ENCODE assay signal across 8 cellular contexts in the genomic region with DNA sequence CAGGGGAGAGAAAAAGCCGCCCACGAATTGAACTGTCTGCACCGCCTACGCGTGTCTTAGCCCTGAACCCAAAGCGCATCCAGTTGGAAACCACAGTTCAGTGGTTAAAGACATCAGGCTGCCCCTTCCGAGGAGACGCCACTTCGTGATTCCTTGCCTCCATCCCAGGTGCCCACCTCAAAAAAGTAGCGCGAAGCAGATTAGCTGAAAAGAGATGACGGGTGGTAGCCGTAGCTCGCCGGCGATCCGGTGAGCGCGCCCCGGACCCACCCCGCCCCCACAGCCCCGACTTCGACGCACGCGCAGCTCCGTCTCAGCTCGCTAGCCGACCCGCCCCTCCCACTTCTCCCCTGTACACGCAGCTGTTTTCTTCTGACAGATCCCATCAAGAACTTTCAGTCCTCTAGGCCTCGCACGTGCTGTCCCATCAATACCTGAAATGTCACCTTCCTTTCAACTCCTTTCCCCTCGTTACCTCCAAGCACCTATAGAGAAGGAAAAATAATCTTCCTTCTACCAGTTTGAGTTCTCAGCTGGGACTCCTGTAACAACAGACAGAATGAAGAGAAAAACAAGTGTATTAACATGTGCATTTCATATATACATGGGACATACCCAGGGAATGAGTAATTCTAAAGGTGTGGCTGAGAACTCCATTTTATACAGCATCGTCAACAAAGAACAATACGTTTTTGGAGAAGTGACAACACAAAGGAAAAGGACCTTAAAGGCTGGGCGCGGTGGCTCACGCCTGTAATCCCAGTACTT. TPM values are rescaled to one million over a fixed set of nuclear protein-coding genes. Genes with fewer than 3 reads are reported as not detected.
DNase-seq lines count a peak whose midpoint lies in the region; ATAC-seq, FAIRE-seq and TF ChIP-seq lines count a peak whose summit lies in the region.

No MANE protein-coding gene starts in this region.

- H3K27ac ChIP-seq in Peyer's patch, result peak overlapping the region; percentile 76 to 92 (median 82)

- H3K4me3 ChIP-seq in Jurkat, Clone E6-1 (ENCODE audit: low read length), result peak overlapping the region; percentile 100
- H3K4me3 ChIP-seq in Peyer's patch, result peak overlapping the region; percentile 64 to 72 (median 67)

- H3K36me3 ChIP-seq in Peyer's patch, result no peaks in the 10 kb centered on the region

- TF ChIP-seq POLR2A in Peyer's patch (IDR thresholded peaks at IDR 0.05), result peak in 1 of 2 donors; percentile 23

- peak overlapping the region; percentile 100 for H3K27ac Mint-ChIP-seq in activated T-helper 17 cell treated with anti-CD3 and anti-CD28 coated beads, Interleukin-2, amount 50 U/mL, for 72 hours
- peak overlapping the region; percentile 80 to 96 for H3K27ac Mint-ChIP-seq in natural killer cell
- peak overlapping the region; percentile 100 for H3K27ac Mint-ChIP-seq in stimulated activated naive B cell treated with anti-CD40 and anti-IgM and Interleukin-4, amounts not matched to agents 10 μg/mL and 1 μg/mL and 100 μg/mL, for 72 hours

- no peaks in the 10 kb centered on the region for H3K27me3 ChIP-seq in Peyer's patch

- H3K9me3 Mint-ChIP-seq in activated T-helper 17 cell treated with anti-CD3 and anti-CD28 coated beads, Interleukin-2, amount 50 U/mL, for 72 hours, result no peaks in the 10 kb centered on the region
- no peaks in the 10 kb centered on the region for H3K9me3 Mint-ChIP-seq in natural killer cell
- peaks cover 0 to 4% of the 10 kb centered on the region in 2 donors for H3K9me3 Mint-ChIP-seq in stimulated activated naive B cell treated with anti-CD40 and anti-IgM and Interleukin-4, amounts not matched to agents 10 μg/mL and 1 μg/mL and 100 μg/mL, for 72 hours

- no peak for FAIRE-seq in D721Med (lab: Jason Lieb, UNC)

- H3K4me3 Mint-ChIP-seq in activated T-helper 17 cell treated with anti-CD3 and anti-CD28 coated beads, Interleukin-2, amount 50 U/mL, for 72 hours, result peak overlapping the region; percentile 79
- peak overlapping the region; percentile 92 for H3K4me3 Mint-ChIP-seq in natural killer cell
- peak overlapping the region; percentile 84 to 92 for H3K4me3 Mint-ChIP-seq in stimulated activated naive B cell treated with anti-CD40 and anti-IgM and Interleukin-4, amounts not matched to agents 10 μg/mL and 1 μg/mL and 100 μg/mL, for 72 hours

- DNase-seq in D721Med (ENCODE audit: insufficient read length, low spot score), result peak; percentile 74
- peak; percentile 83 for DNase-seq in Jurkat, Clone E6-1 (ENCODE audit: low read depth, low spot score)
- DNase-seq in Peyer's patch, result peak; percentile 87 to 96 (median 92)
- DNase-seq in fibroblast of peridontal ligament (ENCODE audit: extremely low read depth), result peak; percentile 71
- DNase-seq in natural killer cell, result peak; percentile 60
- peak; percentile 70 for DNase-seq in stimulated activated naive B cell treated with anti-CD40 and anti-IgM and Interleukin-4, amounts not matched to agents 10 μg/mL and 1 μg/mL and 100 μg/mL, for 72 hours

- intact Hi-C loops in natural killer cell (cut with micrococcal nuclease), result loop anchor here (1.0 to 2.0 kb wide), 2 partner anchors 10 to 54 kb away; a partner anchor contains a TSS

- TF ChIP-seq CTCF in D721Med (IDR thresholded peaks at IDR 0.05; ENCODE audit: insufficient read depth, missing control alignments) (no peak), Peyer's patch (IDR thresholded peaks at IDR 0.05) (no peak), natural killer cell (IDR thresholded peaks at IDR 0.05) (no peak)

- ATAC-seq in GM21528 (IDR thresholded peaks at IDR 0.05; ENCODE audit: low FRiP score, unreplicated experiment) (peak; percentile 44), natural killer cell (peak; percentile 77 to 88 (median 79))
- peak; percentile 62 for ATAC-seq in activated T-helper 17 cell treated with anti-CD3 and anti-CD28 coated beads, Interleukin-2, amount 50 U/mL, for 72 hours (replicated peaks)
- peak; percentile 52 to 70 for ATAC-seq in stimulated activated naive B cell treated with anti-CD40 and anti-IgM and Interleukin-4, amounts not matched to agents 10 μg/mL and 1 μg/mL and 100 μg/mL, for 72 hours (replicated peaks)

- peaks cover 0 to 9% (median 2%) of the 10 kb centered on the region in 4 donors for H3K4me1 ChIP-seq in Peyer's patch

- H3K27me3 Mint-ChIP-seq in activated T-helper 17 cell treated with anti-CD3 and anti-CD28 coated beads, Interleukin-2, amount 50 U/mL, for 72 hours, result no peaks in the 10 kb centered on the region
- H3K27me3 Mint-ChIP-seq in natural killer cell (ENCODE audit: low read depth in 2 of 2), result peaks cover 10 to 12% of the 10 kb centered on the region in 2 donors
- H3K27me3 Mint-ChIP-seq in stimulated activated naive B cell treated with anti-CD40 and anti-IgM and Interleukin-4, amounts not matched to agents 10 μg/mL and 1 μg/mL and 100 μg/mL, for 72 hours, result peaks cover 7 to 11% of the 10 kb centered on the region in 2 donors

- peaks cover 28% of the 10 kb centered on the region for H3K36me3 Mint-ChIP-seq in activated T-helper 17 cell treated with anti-CD3 and anti-CD28 coated beads, Interleukin-2, amount 50 U/mL, for 72 hours (ENCODE audit: low read depth)
- H3K36me3 Mint-ChIP-seq in natural killer cell, result no peaks in the 10 kb centered on the region
- peaks cover 3 to 9% of the 10 kb centered on the region in 2 donors for H3K36me3 Mint-ChIP-seq in stimulated activated naive B cell treated with anti-CD40 and anti-IgM and Interleukin-4, amounts not matched to agents 10 μg/mL and 1 μg/mL and 100 μg/mL, for 72 hours

- peaks cover 35% of the 10 kb centered on the region for H3K4me1 Mint-ChIP-seq in activated T-helper 17 cell treated with anti-CD3 and anti-CD28 coated beads, Interleukin-2, amount 50 U/mL, for 72 hours
- H3K4me1 Mint-ChIP-seq in natural killer cell, result peaks cover 45 to 49% of the 10 kb centered on the region in 2 donors
- peaks cover 27 to 38% of the 10 kb centered on the region in 2 donors for H3K4me1 Mint-ChIP-seq in stimulated activated naive B cell treated with anti-CD40 and anti-IgM and Interleukin-4, amounts not matched to agents 10 μg/mL and 1 μg/mL and 100 μg/mL, for 72 hours

- H3K9me3 ChIP-seq in Peyer's patch, result no peaks in the 10 kb centered on the region

RNA-seq across cellular contexts. Expression of a gene that starts 49.5 kb away (rescaled TPM):
- polyA plus RNA-seq in Jurkat, Clone E6-1 (2012; ENCODE audit: insufficient read depth, insufficient read length), result not detected
- not detected for total RNA-seq in Peyer's patch
- total RNA-seq in activated T-helper 17 cell treated with anti-CD3 and anti-CD28 coated beads, Interleukin-2, amount 50 U/mL, for 72 hours, result not detected
- total RNA-seq in natural killer cell, result not detected

RNA-seq across cellular contexts. Expression of a gene that starts 54.7 kb away (rescaled TPM):
- 35.3 TPM for polyA plus RNA-seq in Jurkat, Clone E6-1 (2012; ENCODE audit: insufficient read depth, insufficient read length)
- total RNA-seq in Peyer's patch (100 to 1,000 TPM in 1 of 4 donors, 10 to 100 TPM in 3; 53.8 to 106 (median 58.7) TPM), natural killer cell (10 to 100 TPM; 40.5 to 58.5 (median 51.3) TPM)
- 10 to 100 TPM; 31.0 to 33.0 TPM for total RNA-seq in activated T-helper 17 cell treated with anti-CD3 and anti-CD28 coated beads, Interleukin-2, amount 50 U/mL, for 72 hours

RNA-seq across cellular contexts. Expression of a gene that starts 57.5 kb away (rescaled TPM):
- polyA plus RNA-seq in Jurkat, Clone E6-1 (2012; ENCODE audit: insufficient read depth, insufficient read length), result not detected
- total RNA-seq in Peyer's patch (not detected), natural killer cell (not detected)
- not detected for total RNA-seq in activated T-helper 17 cell treated with anti-CD3 and anti-CD28 coated beads, Interleukin-2, amount 50 U/mL, for 72 hours

Comparison
In these comparisons a context has a peak if more than half of its experiments do, and no peak if none do; other contexts are left out.
1. Peak in every context shown above with its lines: DNase-seq, ATAC-seq, H3K4me3 ChIP-seq and H3K27ac ChIP-seq.